ENCODE assay signal across 37 cellular contexts in genomic region chr4:74125072-74125471, GRCh38. TPM values are rescaled to one million over a fixed set of nuclear protein-coding genes. Genes with fewer than 3 reads are reported as not detected.
"Had no signal": no experiment of that assay in that cellular context is flagged by ENCODE, and none has a peak within 500 bp of the region (broad histone marks: within the 10 kb centered on the region; RNA-seq: fewer than 3 reads in every experiment).

No MANE protein-coding gene starts in this region.

- DNase-seq: activated CD4-positive, alpha-beta memory T cell treated with anti-CD3 and anti-CD28 coated beads, Interleukin-2, amount 10 ng/mL, durations not matched to agents 7 days and 5 days; activated CD4-positive, alpha-beta T cell treated with anti-CD3 and anti-CD28 coated beads for 1 hour; activated CD4-positive, alpha-beta T cell treated with anti-CD3 and anti-CD28 coated beads for 48 hours; activated CD4-positive, CD25-positive, alpha-beta regulatory T cell; activated CD8-positive, alpha-beta memory T cell treated with anti-CD3 and anti-CD28 coated beads for 24 hours; activated CD8-positive, alpha-beta memory T cell treated with anti-CD3 and anti-CD28 coated beads, Interleukin-2, amount 10 ng/mL, durations not matched to agents 7 days and 5 days; activated CD8-positive, alpha-beta memory T cell treated with anti-CD3 and anti-CD28 coated beads, Interleukin-2, amount 50 U/mL, for 48 hours; activated effector memory CD4-positive, alpha-beta T cell treated with Interleukin-2 at 50 U/mL for 16 hours; activated naive CD4-positive, alpha-beta T cell treated with anti-CD3 and anti-CD28 coated beads, Interleukin-2, amount 10 ng/mL, durations not matched to agents 7 days and 5 days; activated naive CD8-positive, alpha-beta T cell treated with anti-CD3 and anti-CD28 coated beads, Interleukin-2, amount 50 U/mL, for 24 hours; activated T-cell treated with anti-CD3 and anti-CD28 coated beads, Interleukin-2, amount 50 U/mL, for 48 hours; anterior cingulate cortex; central memory CD4-positive, alpha-beta T cell; Kasumi-1; MM.1S; MV-4-11; NCI-H1092; NCI-H146; NCI-H187; NCI-H2081; NCI-H2171; NCI-H510A; NCI-H526; NCI-H748 treated with DMSO at 0.1 percent for 48 hours; NK-92 treated with Interleukin-12 subunit alpha and Interleukin-12 subunit beta, amount 100 ng/mL, for 24 hours; PC-9; SIG-M5; T-cell; T-helper 17 cell; T-helper 9 cell had no signal

- H3K36me3 Mint-ChIP-seq: activated CD8-positive, alpha-beta memory T cell treated with anti-CD3 and anti-CD28 coated beads, Interleukin-2, amount 10 ng/mL, durations not matched to agents 7 days and 5 days; activated naive CD4-positive, alpha-beta T cell treated with anti-CD3 and anti-CD28 coated beads, Interleukin-2, amount 10 ng/mL, durations not matched to agents 7 days and 5 days; activated naive CD8-positive, alpha-beta T cell; brain; T-cell had no signal

- H3K27me3 Mint-ChIP-seq: activated naive CD4-positive, alpha-beta T cell treated with anti-CD3 and anti-CD28 coated beads, Interleukin-2, amount 10 ng/mL, durations not matched to agents 7 days and 5 days had no signal

- H2AFZ ChIP-seq: PC-9 had no signal

- H3K4me1 Mint-ChIP-seq: activated CD4-positive, alpha-beta memory T cell treated with anti-CD3 and anti-CD28 coated beads, Interleukin-2, amount 10 ng/mL, durations not matched to agents 7 days and 5 days; activated CD8-positive, alpha-beta memory T cell treated with anti-CD3 and anti-CD28 coated beads, Interleukin-2, amount 10 ng/mL, durations not matched to agents 7 days and 5 days; activated naive CD4-positive, alpha-beta T cell treated with anti-CD3 and anti-CD28 coated beads, Interleukin-2, amount 10 ng/mL, durations not matched to agents 7 days and 5 days; activated naive CD8-positive, alpha-beta T cell treated with anti-CD3 and anti-CD28 coated beads, Interleukin-2, amount 50 U/mL, for 24 hours; brain; T-cell; T-helper 17 cell had no signal

- H3K4me2 ChIP-seq: PC-9 had no signal

- H3K9me3 Mint-ChIP-seq: activated CD4-positive, alpha-beta memory T cell treated with anti-CD3 and anti-CD28 coated beads, Interleukin-2, amount 10 ng/mL, durations not matched to agents 7 days and 5 days; activated naive CD4-positive, alpha-beta T cell treated with anti-CD3 and anti-CD28 coated beads, Interleukin-2, amount 10 ng/mL, durations not matched to agents 7 days and 5 days had no signal

- H3K27ac Mint-ChIP-seq: activated CD4-positive, alpha-beta memory T cell treated with anti-CD3 and anti-CD28 coated beads, Interleukin-2, amount 10 ng/mL, durations not matched to agents 7 days and 5 days; activated CD8-positive, alpha-beta memory T cell treated with anti-CD3 and anti-CD28 coated beads, Interleukin-2, amount 10 ng/mL, durations not matched to agents 7 days and 5 days; activated naive CD4-positive, alpha-beta T cell treated with anti-CD3 and anti-CD28 coated beads, Interleukin-2, amount 10 ng/mL, durations not matched to agents 7 days and 5 days; activated naive CD8-positive, alpha-beta T cell; activated naive CD8-positive, alpha-beta T cell treated with anti-CD3 and anti-CD28 coated beads, Interleukin-2, amount 50 U/mL, for 24 hours; brain; T-cell; T-helper 17 cell had no signal

- ATAC-seq: activated CD8-positive, alpha-beta memory T cell treated with anti-CD3 and anti-CD28 coated beads, Interleukin-2, amount 10 ng/mL, durations not matched to agents 7 days and 5 days; activated naive CD8-positive, alpha-beta T cell treated with anti-CD3 and anti-CD28 coated beads, Interleukin-2, amount 50 U/mL, for 24 hours; Right ventricle myocardium inferior; SK-N-SH treated with all-trans-retinoic acid at 6 μM for 48 hours; T-cell; T-helper 17 cell had no signal

- H3K27ac ChIP-seq: PC-9, RWPE1, VCaP had no signal

- FAIRE-seq: RCC 7860 had no signal

- H3K4me3 Mint-ChIP-seq: activated CD4-positive, alpha-beta memory T cell treated with anti-CD3 and anti-CD28 coated beads, Interleukin-2, amount 10 ng/mL, durations not matched to agents 7 days and 5 days; activated CD8-positive, alpha-beta memory T cell treated with anti-CD3 and anti-CD28 coated beads, Interleukin-2, amount 10 ng/mL, durations not matched to agents 7 days and 5 days; activated naive CD4-positive, alpha-beta T cell treated with anti-CD3 and anti-CD28 coated beads, Interleukin-2, amount 10 ng/mL, durations not matched to agents 7 days and 5 days; activated naive CD8-positive, alpha-beta T cell; activated naive CD8-positive, alpha-beta T cell treated with anti-CD3 and anti-CD28 coated beads, Interleukin-2, amount 50 U/mL, for 24 hours; brain; T-cell; T-helper 17 cell had no signal

- H3K4me3 ChIP-seq: PC-9 had no signal

RNA-seq across cellular contexts. Expression of gene CXCL2, which starts 26.1 kb away (rescaled TPM):
- total RNA-seq: activated CD4-positive, alpha-beta memory T cell treated with anti-CD3 and anti-CD28 coated beads, Interleukin-2, amount 10 ng/mL, durations not matched to agents 7 days and 5 days; activated CD8-positive, alpha-beta memory T cell treated with anti-CD3 and anti-CD28 coated beads, Interleukin-2, amount 10 ng/mL, durations not matched to agents 7 days and 5 days had no signal
